In the genomic region with DNA sequence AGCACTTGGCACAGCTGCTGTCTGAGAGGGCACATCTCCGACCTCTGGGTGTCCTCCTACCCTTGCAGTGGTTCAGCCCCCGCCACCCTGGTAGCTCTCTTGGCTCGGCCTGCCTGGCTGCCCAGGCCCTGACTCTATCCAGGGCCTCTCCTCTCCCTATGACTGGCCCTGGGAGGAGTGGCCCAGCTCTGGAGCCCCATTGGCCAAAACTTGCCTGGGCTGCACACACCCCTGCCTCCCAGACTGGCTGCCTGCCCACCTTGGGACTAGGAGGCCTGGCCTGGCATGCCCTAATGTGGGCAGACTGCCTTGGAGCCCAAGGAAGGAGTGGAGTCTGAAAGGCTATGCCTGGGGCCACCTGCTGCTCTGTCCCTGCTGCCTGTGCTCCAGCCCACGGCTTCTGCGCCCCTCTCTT, we compare ENCODE assay signal across 8 cellular contexts. TPM values are rescaled to one million over a fixed set of nuclear protein-coding genes. Genes with fewer than 3 reads are reported as not detected.
DNase-seq lines count a peak whose midpoint lies in the region; ATAC-seq and TF ChIP-seq lines count a peak whose summit lies in the region.

No MANE protein-coding gene starts in this region.

- H3K27me3 ChIP-seq in A673 (replicated peaks; ENCODE audit: insufficient read depth, low read depth, low read length, poor library complexity) (no peaks in the 10 kb centered on the region), lower lobe of right lung (ENCODE audit: low read depth) (no peaks in the 10 kb centered on the region)

- no peak overlapping the region for H3K4me3 ChIP-seq in A673 (ENCODE audit: low read depth, low read length, poor library complexity, severe bottlenecking)
- H3K4me3 ChIP-seq in coronary artery = peak overlapping the region; percentile 6
- no peak overlapping the region for H3K4me3 ChIP-seq in lower lobe of right lung

- peak overlapping the region; percentile 82 for H3K27ac ChIP-seq in A673 (ENCODE audit: low read depth, low read length, poor library complexity, severe bottlenecking)
- peak overlapping the region; percentile 92 to 95 for H3K27ac ChIP-seq in coronary artery
- H3K27ac ChIP-seq in lower lobe of right lung = peak overlapping the region; percentile 74

- CTCF ChIA-PET in A673 (lab: Charles Lee) = no interaction called here

- intact Hi-C loops in A673 (cut with micrococcal nuclease; ENCODE audit: unreplicated experiment) (no loop called here), lower lobe of right lung (cut with DNase I) (no loop called here)

- no peaks in the 10 kb centered on the region for H3K9me3 ChIP-seq in A673 (ENCODE audit: low read depth, low read length, poor library complexity, severe bottlenecking)
- H3K9me3 ChIP-seq in lower lobe of right lung = no peaks in the 10 kb centered on the region

- TF ChIP-seq CTCF in A673 (conservative IDR thresholded peaks at IDR 0.05; ENCODE audit: low read depth, low read length) (no peak), coronary artery (IDR thresholded peaks at IDR 0.05) (no peak), lower lobe of right lung (IDR thresholded peaks at IDR 0.05) (no peak)

- no TSS peak for BruUV-seq in A673 (replicated peaks; lab: Mats Ljungman, UMichigan)

- POLR2A ChIA-PET in A673 (lab: Charles Lee; ENCODE audit: low non-redundant PET) = no interaction called here

- no peaks in the 10 kb centered on the region for H3K36me3 ChIP-seq in A673 (ENCODE audit: insufficient read depth, low read length, poor library complexity, severe bottlenecking)
- no peaks in the 10 kb centered on the region for H3K36me3 ChIP-seq in lower lobe of right lung

- ATAC-seq in lower lobe of right lung (peak; percentile 96 to 99), GM18868 (IDR thresholded peaks at IDR 0.05; ENCODE audit: unreplicated experiment) (no peak), HG02870 (IDR thresholded peaks at IDR 0.05; ENCODE audit: unreplicated experiment) (no peak), GM21360 (IDR thresholded peaks at IDR 0.05; ENCODE audit: unreplicated experiment) (no peak)

- DNase-seq in A673 (ENCODE audit: low spot score) = peak; percentile 75
- DNase-seq in NCI-H1105 treated with DMSO at 0.1 percent for 48 hours (lab: John Stamatoyannopoulos, UW) = peak; percentile 72
- DNase-seq in coronary artery (ENCODE audit: low spot score) = peak; percentile 99
- peak; percentile 94 for DNase-seq in lower lobe of right lung
- no peak for DNase-seq in SIG-M5 treated with dmso at 0.1 percent for 504 hours (lab: John Stamatoyannopoulos, UW; ENCODE audit: unreplicated experiment)

- peaks cover 17% of the 10 kb centered on the region for H3K4me1 ChIP-seq in A673 (ENCODE audit: insufficient read depth, low read length, poor library complexity, severe bottlenecking)
- H3K4me1 ChIP-seq in lower lobe of right lung = peaks cover 5% of the 10 kb centered on the region

RNA-seq across cellular contexts. Expression of gene ACOT11, which starts 33.6 kb away (rescaled TPM):
- total RNA-seq in A673 (2021) (5.5 and 5.6 TPM in 2 replicates), lower lobe of right lung (5.0 TPM)

RNA-seq across cellular contexts. Expression of gene FAM151A, which starts 41.7 kb away (rescaled TPM):
- total RNA-seq in A673 (2021) (not detected in 2 replicates), lower lobe of right lung (not detected)

RNA-seq across cellular contexts. Expression of gene MROH7, which starts 60.0 kb away (rescaled TPM):
- total RNA-seq in A673 (2021) (0.42 TPM in 1 of 2 replicates, not detected in the other), lower lobe of right lung (2.1 TPM)

Comparison
In these comparisons a context has a peak if more than half of its experiments do, and no peak if none do; other contexts are left out.
1. ATAC-seq: peak in lower lobe of right lung (2 of 2); none in GM18868 (single experiment), HG02870 (single experiment) and GM21360 (single experiment).
2. Peak in every context shown above with its lines, with median percentiles within 50 percentile points of each other: H3K27ac ChIP-seq.